8 cellular contexts compared by ENCODE assay signal in genomic region chr19:2014731-2015610, GRCh38. TPM values are rescaled to one million over a fixed set of nuclear protein-coding genes. Genes with fewer than 3 reads are reported as not detected.
DNase-seq lines count a peak whose midpoint lies in the region; ATAC-seq and TF ChIP-seq lines count a peak whose summit lies in the region.

No MANE protein-coding gene starts in this region.

- no peaks in the 10 kb centered on the region for H3K4me1 Mint-ChIP-seq in HFFc6 (ENCODE audit: low read depth)
- H3K4me1 Mint-ChIP-seq in activated T-helper 17 cell treated with anti-CD3 and anti-CD28 coated beads, Interleukin-2, amount 50 U/mL, for 72 hours = peaks cover 4% of the 10 kb centered on the region

- TF ChIP-seq CTCF in C4-2B (conservative IDR thresholded peaks at IDR 0.05) = no peak
- no peak for TF ChIP-seq CTCF in HFFc6 (IDR thresholded peaks at IDR 0.05)
- TF ChIP-seq CTCF in left ventricle myocardium inferior (IDR thresholded peaks at IDR 0.05; ENCODE audit: borderline replicate concordance) = no peak
- no peak for TF ChIP-seq CTCF in gastrocnemius medialis (IDR thresholded peaks at IDR 0.05 in 4 of 5, conservative IDR thresholded peaks at IDR 0.05 in 1 of 5)
- no peak for TF ChIP-seq CTCF in GM10266 (IDR thresholded peaks at IDR 0.05; ENCODE audit: control insufficient read depth, insufficient read depth, low read depth, missing control alignments)

- H3K9me3 Mint-ChIP-seq in HFFc6 = no peaks in the 10 kb centered on the region
- H3K9me3 Mint-ChIP-seq in activated T-helper 17 cell treated with anti-CD3 and anti-CD28 coated beads, Interleukin-2, amount 50 U/mL, for 72 hours = no peaks in the 10 kb centered on the region

- no peaks in the 10 kb centered on the region for H3K27me3 ChIP-seq in left ventricle myocardium inferior (ENCODE audit: low read depth)
- no peaks in the 10 kb centered on the region for H3K27me3 ChIP-seq in gastrocnemius medialis

- peak overlapping the region; percentile 18; the same call in 1 of the 2 replicates for H3K27ac Mint-ChIP-seq in HFFc6
- H3K27ac Mint-ChIP-seq in activated T-helper 17 cell treated with anti-CD3 and anti-CD28 coated beads, Interleukin-2, amount 50 U/mL, for 72 hours = no peak overlapping the region

- intact Hi-C loops in left ventricle myocardium inferior (cut with micrococcal nuclease) (loop anchor here (5.0 kb wide), 1 partner anchor 57 kb away; no protein-coding TSS in a partner anchor), gastrocnemius medialis (cut with DNase I; ENCODE audit: low total_unique reads) (loop anchor here (5.0 kb wide), 1 partner anchor 88 kb away; no protein-coding TSS in a partner anchor)

- DNase-seq in HFFc6 (no peak), left ventricle myocardium inferior (no peak), gastrocnemius medialis (no peak), SW 1271 (lab: John Stamatoyannopoulos, UW) (no peak), NCI-H226 (no peak), GM10266 (ENCODE audit: extremely low spot score) (no peak)

- H3K4me1 ChIP-seq in left ventricle myocardium inferior (peaks cover 25% of the 10 kb centered on the region), gastrocnemius medialis (peaks cover 12 to 31% of the 10 kb centered on the region in 2 donors)

- peak overlapping the region; percentile 83 for H3K4me3 Mint-ChIP-seq in HFFc6
- peak overlapping the region; percentile 44 for H3K4me3 Mint-ChIP-seq in activated T-helper 17 cell treated with anti-CD3 and anti-CD28 coated beads, Interleukin-2, amount 50 U/mL, for 72 hours

- peak; percentile 18 for ATAC-seq in activated T-helper 17 cell treated with anti-CD3 and anti-CD28 coated beads, Interleukin-2, amount 50 U/mL, for 72 hours (replicated peaks)
- ATAC-seq in gastrocnemius medialis = peak; percentile 15 to 19

- H3K36me3 Mint-ChIP-seq in HFFc6 (ENCODE audit: low read depth) = peaks cover 8% of the 10 kb centered on the region; the same call in 1 of the 2 replicates
- no peaks in the 10 kb centered on the region for H3K36me3 Mint-ChIP-seq in activated T-helper 17 cell treated with anti-CD3 and anti-CD28 coated beads, Interleukin-2, amount 50 U/mL, for 72 hours (ENCODE audit: low read depth)

- H3K4me3 ChIP-seq in left ventricle myocardium inferior (peak overlapping the region; percentile 79), gastrocnemius medialis (peak overlapping the region; percentile 48 to 67 (median 62))

- no peaks in the 10 kb centered on the region for H3K36me3 ChIP-seq in left ventricle myocardium inferior
- no peaks in the 10 kb centered on the region for H3K36me3 ChIP-seq in gastrocnemius medialis

- H3K27ac ChIP-seq in C4-2B (peak overlapping the region; percentile 76), left ventricle myocardium inferior (replicated peaks) (peak overlapping the region; percentile 77), gastrocnemius medialis (peak overlapping the region; percentile 56 to 81 (median 69))

- in situ Hi-C loops in gastrocnemius medialis (cut with MboI; ENCODE audit: low sequenced_read_pairs in 4 of 4) = no loop called here

- no peaks in the 10 kb centered on the region for H3K9me3 ChIP-seq in left ventricle myocardium inferior (replicated peaks)
- H3K9me3 ChIP-seq in gastrocnemius medialis = no peaks in the 10 kb centered on the region

- no peak for TF ChIP-seq POLR2A in gastrocnemius medialis (IDR thresholded peaks at IDR 0.05)

- peaks cover 3% of the 10 kb centered on the region for H3K27me3 Mint-ChIP-seq in HFFc6 (ENCODE audit: insufficient read depth)
- H3K27me3 Mint-ChIP-seq in activated T-helper 17 cell treated with anti-CD3 and anti-CD28 coated beads, Interleukin-2, amount 50 U/mL, for 72 hours = no peaks in the 10 kb centered on the region

RNA-seq across cellular contexts. Expression of gene BTBD2, which starts 0.5 kb away (rescaled TPM):
- 10 to 100 TPM; 74.1 to 95.6 (median 84.7) TPM for total RNA-seq in HFFc6 (2021; fragmentation: NEBNext Ultra II Directional; extraction: Animal tissue kit (Norgen Biotek cat#: 25700))
- total RNA-seq in activated T-helper 17 cell treated with anti-CD3 and anti-CD28 coated beads, Interleukin-2, amount 50 U/mL, for 72 hours = 10 to 100 TPM; 44.2 to 56.0 TPM
- total RNA-seq in left ventricle myocardium inferior = 53.4 TPM
- 10 to 100 TPM; 54.6 to 82.9 (median 63.6) TPM for total RNA-seq in gastrocnemius medialis

RNA-seq across cellular contexts. Expression of gene MKNK2, which starts 36.1 kb away (rescaled TPM):
- 10 to 100 TPM; 61.5 to 82.9 (median 65.2) TPM for total RNA-seq in HFFc6 (2021; fragmentation: NEBNext Ultra II Directional; extraction: Animal tissue kit (Norgen Biotek cat#: 25700))
- 100 to 1,000 TPM; 280 to 525 TPM for total RNA-seq in activated T-helper 17 cell treated with anti-CD3 and anti-CD28 coated beads, Interleukin-2, amount 50 U/mL, for 72 hours
- total RNA-seq in left ventricle myocardium inferior = 200 TPM
- 1,000 to 10,000 TPM; 1,858 to 2,149 (median 1,965) TPM for total RNA-seq in gastrocnemius medialis
